Comparison of ENCODE assay signal across 20 cellular contexts in genomic region chr4:17583944-17584343, GRCh38. TPM values are rescaled to one million over a fixed set of nuclear protein-coding genes. Genes with fewer than 3 reads are reported as not detected.
DNase-seq lines count a peak whose midpoint lies in the region; ATAC-seq and TF ChIP-seq lines count a peak whose summit lies in the region.
"Had no signal": no experiment of that assay in that cellular context is flagged by ENCODE, and none has a peak within 500 bp of the region (broad histone marks: within the 10 kb centered on the region; RNA-seq: fewer than 3 reads in every experiment).

No MANE protein-coding gene starts in this region.

- H3K36me3 Mint-ChIP-seq in activated CD8-positive, alpha-beta T cell treated with anti-CD3 and anti-CD28 coated beads for 36 hours (ENCODE audit: low read depth) = peaks cover 73% of the 10 kb centered on the region
- peaks cover 82% of the 10 kb centered on the region for H3K36me3 Mint-ChIP-seq in activated CD8-positive, alpha-beta T cell treated with anti-CD3 and anti-CD28 coated beads, Interleukin-2, amount 10 ng/mL, durations not matched to agents 7 days and 5 days (ENCODE audit: low read depth)
- H3K36me3 Mint-ChIP-seq in stimulated activated effector memory CD8-positive, alpha-beta T cell treated with anti-CD3 and anti-CD28 coated beads, Interleukin-12 subunit alpha, Interleukin-12 subunit beta, amount 100 ng/mL, for 72 hours = peaks cover 98% of the 10 kb centered on the region

- no peak for ATAC-seq in activated CD8-positive, alpha-beta T cell treated with anti-CD3 and anti-CD28 coated beads for 36 hours
- no peak for ATAC-seq in activated CD8-positive, alpha-beta T cell treated with anti-CD3 and anti-CD28 coated beads, Interleukin-2, amount 10 ng/mL, durations not matched to agents 7 days and 5 days
- ATAC-seq in stimulated activated effector memory CD8-positive, alpha-beta T cell treated with anti-CD3 and anti-CD28 coated beads, Interleukin-12 subunit alpha, Interleukin-12 subunit beta, amount 100 ng/mL, for 72 hours = no peak
- ATAC-seq: CD8-positive, alpha-beta T cell; Right ventricle myocardium inferior had no signal

- peaks cover 11% of the 10 kb centered on the region for H3K4me1 ChIP-seq in HUES64 (ENCODE audit: insufficient read depth, low read length)

- H3K27ac ChIP-seq in HUES64 (ENCODE audit: low read depth, low read length) (peak overlapping the region; percentile 78; the same call in 1 of the 2 replicates), caudate nucleus (ENCODE audit: low read depth, low read length) (peak overlapping the region; percentile 28)
- H3K27ac ChIP-seq: BLaER1, Peyer's patch had no signal

- no peaks in the 10 kb centered on the region for H3K9me3 Mint-ChIP-seq in activated CD8-positive, alpha-beta T cell treated with anti-CD3 and anti-CD28 coated beads for 36 hours
- H3K9me3 Mint-ChIP-seq in activated CD8-positive, alpha-beta T cell treated with anti-CD3 and anti-CD28 coated beads, Interleukin-2, amount 10 ng/mL, durations not matched to agents 7 days and 5 days (ENCODE audit: insufficient read depth) = no peaks in the 10 kb centered on the region
- no peaks in the 10 kb centered on the region for H3K9me3 Mint-ChIP-seq in stimulated activated effector memory CD8-positive, alpha-beta T cell treated with anti-CD3 and anti-CD28 coated beads, Interleukin-12 subunit alpha, Interleukin-12 subunit beta, amount 100 ng/mL, for 72 hours
- H3K9me3 Mint-ChIP-seq: CD8-positive, alpha-beta T cell had no signal

- H3K4me1 Mint-ChIP-seq in activated CD8-positive, alpha-beta T cell treated with anti-CD3 and anti-CD28 coated beads for 36 hours (ENCODE audit: low read depth) = peaks cover 20% of the 10 kb centered on the region
- H3K4me1 Mint-ChIP-seq in activated CD8-positive, alpha-beta T cell treated with anti-CD3 and anti-CD28 coated beads, Interleukin-2, amount 10 ng/mL, durations not matched to agents 7 days and 5 days (ENCODE audit: low read depth) = peaks cover 33% of the 10 kb centered on the region
- H3K4me1 Mint-ChIP-seq in stimulated activated effector memory CD8-positive, alpha-beta T cell treated with anti-CD3 and anti-CD28 coated beads, Interleukin-12 subunit alpha, Interleukin-12 subunit beta, amount 100 ng/mL, for 72 hours = peaks cover 4% of the 10 kb centered on the region

- peak overlapping the region; percentile 28; the same call in 1 of the 2 replicates for H3K9ac ChIP-seq in HUES64 (ENCODE audit: low read depth, low read length)
- H3K9ac ChIP-seq: BLaER1 had no signal

- H3K27ac Mint-ChIP-seq in activated CD8-positive, alpha-beta T cell treated with anti-CD3 and anti-CD28 coated beads for 36 hours = peak overlapping the region; percentile 46
- H3K27ac Mint-ChIP-seq in activated CD8-positive, alpha-beta T cell treated with anti-CD3 and anti-CD28 coated beads, Interleukin-2, amount 10 ng/mL, durations not matched to agents 7 days and 5 days = no peak overlapping the region
- H3K27ac Mint-ChIP-seq in stimulated activated effector memory CD8-positive, alpha-beta T cell treated with anti-CD3 and anti-CD28 coated beads, Interleukin-12 subunit alpha, Interleukin-12 subunit beta, amount 100 ng/mL, for 72 hours = peak overlapping the region; percentile 29
- H3K27ac Mint-ChIP-seq: CD8-positive, alpha-beta T cell had no signal

- intact Hi-C loops in activated CD8-positive, alpha-beta T cell treated with anti-CD3 and anti-CD28 coated beads for 36 hours (cut with micrococcal nuclease) = no loop called here

- no peaks in the 10 kb centered on the region for H3K27me3 Mint-ChIP-seq in activated CD8-positive, alpha-beta T cell treated with anti-CD3 and anti-CD28 coated beads for 36 hours
- H3K27me3 Mint-ChIP-seq in activated CD8-positive, alpha-beta T cell treated with anti-CD3 and anti-CD28 coated beads, Interleukin-2, amount 10 ng/mL, durations not matched to agents 7 days and 5 days (ENCODE audit: low read depth) = no peaks in the 10 kb centered on the region

- POLR2A ChIA-PET in activated CD8-positive, alpha-beta T cell treated with anti-CD3 and anti-CD28 coated beads for 36 hours (lab: Charles Lee) = interaction anchor here (0.7 to 6.0 kb wide), 3 partner anchors 12 to 398 kb away, joined by 3 to 37 read pairs (median 3); no protein-coding TSS in a partner anchor
- POLR2A ChIA-PET in activated CD8-positive, alpha-beta T cell treated with anti-CD3 and anti-CD28 coated beads, Interleukin-2, amount 10 ng/mL, durations not matched to agents 7 days and 5 days (lab: Charles Lee) = interaction anchor here (0.7 to 2.0 kb wide), 4 partner anchors 9 to 30 kb away, joined by 3 to 6 read pairs (median 4); partner anchors contain the start of gene MED28

- H3K4me3 Mint-ChIP-seq in activated CD8-positive, alpha-beta T cell treated with anti-CD3 and anti-CD28 coated beads for 36 hours = no peak overlapping the region
- no peak overlapping the region for H3K4me3 Mint-ChIP-seq in activated CD8-positive, alpha-beta T cell treated with anti-CD3 and anti-CD28 coated beads, Interleukin-2, amount 10 ng/mL, durations not matched to agents 7 days and 5 days
- H3K4me3 Mint-ChIP-seq in stimulated activated effector memory CD8-positive, alpha-beta T cell treated with anti-CD3 and anti-CD28 coated beads, Interleukin-12 subunit alpha, Interleukin-12 subunit beta, amount 100 ng/mL, for 72 hours = no peak overlapping the region
- H3K4me3 Mint-ChIP-seq: CD8-positive, alpha-beta T cell had no signal

- H3K36me3 ChIP-seq in HUES64 (ENCODE audit: insufficient read depth, low read length) = peaks cover 86% of the 10 kb centered on the region

- no peaks in the 10 kb centered on the region for H3K27me3 ChIP-seq in HUES64 (ENCODE audit: insufficient read depth, low read length)
- H3K27me3 ChIP-seq: BLaER1, Peyer's patch had no signal

- WGBS in HUES64 = 90% methylated on average over 4 of the region's 4 CpGs

- H3K9me3 ChIP-seq in HUES64 (ENCODE audit: insufficient read depth, low read depth, low read length) = no peaks in the 10 kb centered on the region
- H3K9me3 ChIP-seq: BLaER1, Peyer's patch had no signal

- H3K4me3 ChIP-seq in HUES64 (ENCODE audit: low read length) = no peak overlapping the region
- H3K4me3 ChIP-seq: BLaER1, Peyer's patch had no signal

- no peak for DNase-seq in activated CD8-positive, alpha-beta T cell treated with anti-CD3 and anti-CD28 coated beads for 36 hours
- no peak for DNase-seq in activated CD8-positive, alpha-beta T cell treated with anti-CD3 and anti-CD28 coated beads, Interleukin-2, amount 10 ng/mL, durations not matched to agents 7 days and 5 days
- peak in 1 of 61 donors; percentile 34 for DNase-seq in caudate nucleus (lab: John Stamatoyannopoulos, UW)
- no peak for DNase-seq in stimulated activated effector memory CD8-positive, alpha-beta T cell treated with anti-CD3 and anti-CD28 coated beads, Interleukin-12 subunit alpha, Interleukin-12 subunit beta, amount 100 ng/mL, for 72 hours (ENCODE audit: low spot score in 2 of 2)
- DNase-seq in OCI-M2 (lab: John Stamatoyannopoulos, UW; ENCODE audit: unreplicated experiment) = no peak
- DNase-seq in effector CD4-positive, alpha-beta T cell = no peak
- DNase-seq in NCI-H2029 treated with DMSO at 0.1 percent for 48 hours (lab: John Stamatoyannopoulos, UW) = no peak
- DNase-seq: CD8-positive, alpha-beta T cell; DMS79 treated with DMSO at 0.1 percent for 48 hours; HCEC 1CT; KG1; NCI-H1436; NCI-H2029; NCI-H2171 treated with DMSO at 0.1 percent for 48 hours; NCI-H510A; NCI-H82; Peyer's patch had no signal

- CTCF ChIA-PET in activated CD8-positive, alpha-beta T cell treated with anti-CD3 and anti-CD28 coated beads for 36 hours (lab: Charles Lee) = interaction anchor here (1.5 to 1.9 kb wide), 2 partner anchors 35 to 53 kb away, joined by 6 read pairs; no protein-coding TSS in a partner anchor
- CTCF ChIA-PET in activated CD8-positive, alpha-beta T cell treated with anti-CD3 and anti-CD28 coated beads, Interleukin-2, amount 10 ng/mL, durations not matched to agents 7 days and 5 days (lab: Charles Lee) = interaction anchor here (0.6 kb wide), 1 partner anchor 233 kb away, joined by 3 read pairs; no protein-coding TSS in a partner anchor

- no peak for TF ChIP-seq CTCF in activated CD8-positive, alpha-beta T cell treated with anti-CD3 and anti-CD28 coated beads for 36 hours (IDR thresholded peaks at IDR 0.05)

RNA-seq across cellular contexts. Expression of gene LAP3, which starts 6.9 kb away (rescaled TPM):
- 100 to 1,000 TPM; 100 to 101 TPM for total RNA-seq in activated CD8-positive, alpha-beta T cell treated with anti-CD3 and anti-CD28 coated beads for 36 hours
- total RNA-seq in activated CD8-positive, alpha-beta T cell treated with anti-CD3 and anti-CD28 coated beads, Interleukin-2, amount 10 ng/mL, durations not matched to agents 7 days and 5 days = 100 to 1,000 TPM; 147 to 154 TPM
- polyA plus RNA-seq in HUES64 (2013, experiment 1 of 2) = 49.7 TPM
- polyA plus RNA-seq in HUES64 (2013, experiment 2 of 2) = 40.9 TPM

RNA-seq across cellular contexts. Expression of gene MED28, which starts 30.5 kb away (rescaled TPM):
- 10 to 100 TPM; 56.3 to 60.8 TPM for total RNA-seq in activated CD8-positive, alpha-beta T cell treated with anti-CD3 and anti-CD28 coated beads for 36 hours
- total RNA-seq in activated CD8-positive, alpha-beta T cell treated with anti-CD3 and anti-CD28 coated beads, Interleukin-2, amount 10 ng/mL, durations not matched to agents 7 days and 5 days = 10 to 100 TPM; 55.2 to 58.4 TPM
- polyA plus RNA-seq in HUES64 (2013, experiment 1 of 2) = 42.4 TPM
- polyA plus RNA-seq in HUES64 (2013, experiment 2 of 2) = 47.5 TPM
